ENCODE assay signal across 29 cellular contexts in genomic region chr7:121323934-121324333, GRCh38. TPM values are rescaled to one million over a fixed set of nuclear protein-coding genes. Genes with fewer than 3 reads are reported as not detected.
"Had no signal": no experiment of that assay in that cellular context is flagged by ENCODE, and none has a peak within 500 bp of the region (broad histone marks: within the 10 kb centered on the region; RNA-seq: fewer than 3 reads in every experiment).

No MANE protein-coding gene starts in this region.

- H3K27ac ChIP-seq: coronary artery, esophagus muscularis mucosa, foreskin keratinocyte, gastroesophageal sphincter, heart right ventricle, left lung, parathyroid adenoma, right lobe of liver, suprapubic skin, transverse colon, upper lobe of right lung, uterus had no signal

- H3K9me3 ChIP-seq: esophagus muscularis mucosa, gastroesophageal sphincter, heart right ventricle, left lung, right lobe of liver, suprapubic skin, transverse colon, upper lobe of right lung, uterus had no signal

- H3K36me3 Mint-ChIP-seq: natural killer cell treated with Interleukin-12 subunit alpha and Interleukin-12 subunit beta and Interleukin-15 and Interleukin-18, amount 100 ng/mL, for 72 hours had no signal

- ATAC-seq: foreskin keratinocyte; gastroesophageal sphincter; heart right ventricle; left cardiac atrium; left lung; natural killer cell treated with Interleukin-12 subunit alpha and Interleukin-12 subunit beta and Interleukin-15 and Interleukin-18, amount 100 ng/mL, for 72 hours; right lobe of liver; stimulated activated naive CD8-positive, alpha-beta T cell treated with anti-CD3 and anti-CD28 coated beads, Interleukin-15, amount 100 ng/mL, for 72 hours; upper lobe of right lung had no signal

- H3K36me3 ChIP-seq: esophagus muscularis mucosa, gastroesophageal sphincter, heart right ventricle, left lung, right lobe of liver, suprapubic skin, transverse colon, upper lobe of right lung, uterus had no signal

- H3K4me1 ChIP-seq: foreskin keratinocyte, left lung, parathyroid adenoma, right lobe of liver, upper lobe of right lung, uterus had no signal

- H3K9ac ChIP-seq: parathyroid adenoma had no signal

- H3K27ac Mint-ChIP-seq: natural killer cell treated with Interleukin-12 subunit alpha and Interleukin-12 subunit beta and Interleukin-15 and Interleukin-18, amount 100 ng/mL, for 72 hours; progenitor cell of endocrine pancreas; stimulated activated naive CD8-positive, alpha-beta T cell treated with anti-CD3 and anti-CD28 coated beads, Interleukin-15, amount 100 ng/mL, for 72 hours had no signal

- H3K9me3 Mint-ChIP-seq: natural killer cell treated with Interleukin-12 subunit alpha and Interleukin-12 subunit beta and Interleukin-15 and Interleukin-18, amount 100 ng/mL, for 72 hours; neural crest cell; stimulated activated naive CD8-positive, alpha-beta T cell treated with anti-CD3 and anti-CD28 coated beads, Interleukin-15, amount 100 ng/mL, for 72 hours had no signal

- H3K4me3 ChIP-seq: coronary artery, esophagus muscularis mucosa, gastroesophageal sphincter, heart right ventricle, left lung, right lobe of liver, suprapubic skin, transverse colon, upper lobe of right lung, uterus had no signal

- H3K79me2 ChIP-seq: parathyroid adenoma had no signal

- H3K4me3 Mint-ChIP-seq: natural killer cell treated with Interleukin-12 subunit alpha and Interleukin-12 subunit beta and Interleukin-15 and Interleukin-18, amount 100 ng/mL, for 72 hours; neural crest cell; stimulated activated naive CD8-positive, alpha-beta T cell treated with anti-CD3 and anti-CD28 coated beads, Interleukin-15, amount 100 ng/mL, for 72 hours had no signal

- DNase-seq: dermis blood vessel endothelial cell; effector memory CD4-positive, alpha-beta T cell; foreskin keratinocyte; heart right ventricle; hippocampal formation; left cardiac atrium; left lung; mammary epithelial cell; right lobe of liver; small intestine; stimulated activated CD4-positive, alpha-beta T cell treated with anti-CD3 and anti-CD28 coated beads, Interleukin-15, amount 100 ng/mL, for 24 hours; stimulated activated CD4-positive, alpha-beta T cell treated with anti-CD3 and anti-CD28 coated beads, Interleukin-2, amount 100 ng/mL, for 48 hours; stimulated activated naive CD4-positive, alpha-beta T cell; stimulated activated naive CD8-positive, alpha-beta T cell treated with anti-CD3 and anti-CD28 coated beads, Interleukin-15, amount 100 ng/mL, for 72 hours; transverse colon; upper lobe of right lung; uterus had no signal

RNA-seq across cellular contexts. Expression of gene WNT16, which starts 4.9 kb away (rescaled TPM):
- total RNA-seq: dermis blood vessel endothelial cell; endothelial cell of umbilical vein; epithelial cell of proximal tubule; foreskin keratinocyte; heart right ventricle; kidney epithelial cell; left cardiac atrium; left lung; mammary epithelial cell; mesenteric fat pad; natural killer cell treated with Interleukin-12 subunit alpha and Interleukin-12 subunit beta and Interleukin-15 and Interleukin-18, amount 100 ng/mL, for 72 hours; neural crest cell; progenitor cell of endocrine pancreas; right lobe of liver; upper lobe of right lung had no signal
- polyA plus RNA-seq: endothelial cell of umbilical vein, foreskin keratinocyte, heart right ventricle, mammary epithelial cell had no signal
